In genomic region chr2:136522724-136523123, GRCh38 we compare ENCODE assay signal across 27 cellular contexts.
DNase-seq lines count a peak whose midpoint lies in the region; ATAC-seq lines count a peak whose summit lies in the region.
"Had no signal": no experiment of that assay in that cellular context is flagged by ENCODE, and none has a peak within 500 bp of the region (broad histone marks: within the 10 kb centered on the region; RNA-seq: fewer than 3 reads in every experiment).

No MANE protein-coding gene starts in this region.

- ATAC-seq in right cardiac atrium: no peak
- ATAC-seq: A549; CD8-positive, alpha-beta T cell had no signal

- no peaks in the 10 kb centered on the region for H3K36me3 ChIP-seq in neuronal stem cell (replicated peaks in 1 of 2; ENCODE audit: control insufficient read depth in 2 of 2, insufficient read depth in 2 of 2, low read length in 2 of 2)
- H3K36me3 ChIP-seq: BE2C; BLaER1; BLaER1 treated with 17β-estradiol and CSF1 and Interleukin-3, amounts not matched to agents 10 nM and 100 nM had no signal

- H3K4me2 ChIP-seq in neuronal stem cell (ENCODE audit: insufficient read depth, low read length, poor library complexity, severe bottlenecking): no peak overlapping the region
- H3K4me2 ChIP-seq: A549; BLaER1; BLaER1 treated with 17β-estradiol and CSF1 and Interleukin-3, amounts not matched to agents 10 nM and 100 nM had no signal

- no peak overlapping the region for H2AFZ ChIP-seq in neuronal stem cell (ENCODE audit: low read length)

- intact Hi-C loops in right cardiac atrium (cut with DNase I): no loop called here

- no peak overlapping the region for H4K91ac ChIP-seq in neuronal stem cell (ENCODE audit: low read depth, low read length, poor library complexity)

- no peak overlapping the region for H4K8ac ChIP-seq in neuronal stem cell (ENCODE audit: low read depth, low read length)

- H3K4me3 ChIP-seq in neuronal stem cell (ENCODE audit: low read length in 2 of 2) (no peak overlapping the region), right cardiac atrium (ENCODE audit: low read length) (no peak overlapping the region)
- H3K4me3 ChIP-seq: A549; BLaER1; BLaER1 treated with 17β-estradiol and CSF1 and Interleukin-3, amounts not matched to agents 10 nM and 100 nM had no signal

- H2BK5ac ChIP-seq in neuronal stem cell (ENCODE audit: low read length): no peak overlapping the region

- H3K27me3 ChIP-seq in neuronal stem cell (ENCODE audit: control insufficient read depth in 3 of 3, insufficient read depth in 3 of 3, low read depth in 1 of 3, low read length in 3 of 3): peaks cover 0 to 4% (median 0%) of the 10 kb centered on the region in 3 experiments
- no peaks in the 10 kb centered on the region for H3K27me3 ChIP-seq in right cardiac atrium (ENCODE audit: control insufficient read depth, insufficient read depth)
- H3K27me3 ChIP-seq: BE2C; BLaER1; BLaER1 treated with 17β-estradiol and CSF1 and Interleukin-3, amounts not matched to agents 10 nM and 100 nM had no signal

- no peaks in the 10 kb centered on the region for H3K79me1 ChIP-seq in neuronal stem cell (ENCODE audit: low read depth, low read length)

- H3K9me3 ChIP-seq in neuronal stem cell (replicated peaks in 1 of 2; ENCODE audit: control insufficient read depth in 2 of 2, insufficient read depth in 1 of 2, low read depth in 1 of 2, low read length in 2 of 2) (no peaks in the 10 kb centered on the region), right cardiac atrium (ENCODE audit: control insufficient read depth, low read length) (no peaks in the 10 kb centered on the region)
- H3K9me3 ChIP-seq: A549; BE2C; BLaER1; BLaER1 treated with 17β-estradiol and CSF1 and Interleukin-3, amounts not matched to agents 10 nM and 100 nM; Caco-2 had no signal

- no peak overlapping the region for H3K4ac ChIP-seq in neuronal stem cell (ENCODE audit: low read length)

- H3K23ac ChIP-seq in neuronal stem cell (ENCODE audit: low read depth, low read length, poor library complexity): no peak overlapping the region

- H3K4me1 ChIP-seq in neuronal stem cell (ENCODE audit: control insufficient read depth in 2 of 2, insufficient read depth in 1 of 2, low read depth in 1 of 2, low read length in 2 of 2) (peaks cover 0 to 7% of the 10 kb centered on the region in 2 donors), right cardiac atrium (ENCODE audit: control insufficient read depth, insufficient read depth, low read length) (no peaks in the 10 kb centered on the region)
- H3K4me1 ChIP-seq: A549, BE2C had no signal

- peak overlapping the region; percentile 19 for H3K18ac ChIP-seq in neuronal stem cell (ENCODE audit: low read length)

- H3K9ac ChIP-seq in neuronal stem cell (ENCODE audit: low read depth, low read length, poor library complexity): no peak overlapping the region
- H3K9ac ChIP-seq: BLaER1; BLaER1 treated with 17β-estradiol and CSF1 and Interleukin-3, amounts not matched to agents 10 nM and 100 nM had no signal

- H2BK120ac ChIP-seq in neuronal stem cell (ENCODE audit: low read depth, low read length): no peak overlapping the region

- no peak overlapping the region for H2AK5ac ChIP-seq in neuronal stem cell (ENCODE audit: low read depth, low read length)

- no peak overlapping the region for H2BK12ac ChIP-seq in neuronal stem cell (ENCODE audit: low read length)

- no peak overlapping the region for H3K14ac ChIP-seq in neuronal stem cell (ENCODE audit: low read length)

- no CpG with 5 or more reads among the region's 6 CpGs for WGBS in neuronal stem cell (ENCODE audit: extremely low coverage in 2 of 2, insufficient read length in 2 of 2, insufficient replicate concordance in 1 of 2), 2 donors
- WGBS in right cardiac atrium: 85% methylated on average over 6 of the region's 6 CpGs

- H2BK15ac ChIP-seq in neuronal stem cell (ENCODE audit: low read length): no peak overlapping the region

- no peak overlapping the region for H3K27ac ChIP-seq in neuronal stem cell (replicated peaks; ENCODE audit: low read length)
- H3K27ac ChIP-seq in right cardiac atrium (ENCODE audit: low read length): no peak overlapping the region
- H3K27ac ChIP-seq: 22Rv1; A549; BLaER1; BLaER1 treated with 17β-estradiol and CSF1 and Interleukin-3, amounts not matched to agents 10 nM and 100 nM; C4-2B had no signal

- DNase-seq in neuronal stem cell (ENCODE audit: low spot score) (no peak), right cardiac atrium (no peak)
- DNase-seq: 8988T; ACHN; AML-193; BE2C; C1 segment of cervical spinal cord; Caco-2; Calu3; CD4-positive, alpha-beta memory T cell; CD4-positive, alpha-beta T cell; CD4-positive, CD25-positive, alpha-beta regulatory T cell; CD8-positive, alpha-beta memory T cell; CD8-positive, alpha-beta T cell; COR-L47; DMS 273 treated with DMSO at 0.1 percent for 48 hours; DMS153; DMS53; DMS79; DMS79 treated with DMSO at 0.1 percent for 48 hours; DND-41; EL had no signal
